ENCODE assay signal across 8 cellular contexts in genomic region chr9:104868687-104869404, GRCh38. TPM values are rescaled to one million over a fixed set of nuclear protein-coding genes. Genes with fewer than 3 reads are reported as not detected.
DNase-seq lines count a peak whose midpoint lies in the region; ATAC-seq and TF ChIP-seq lines count a peak whose summit lies in the region.
"Had no signal": no experiment of that assay in that cellular context is flagged by ENCODE, and none has a peak within 500 bp of the region (broad histone marks: within the 10 kb centered on the region; RNA-seq: fewer than 3 reads in every experiment).

No MANE protein-coding gene starts in this region.

- H3K4me1 Mint-ChIP-seq in activated naive CD4-positive, alpha-beta T cell treated with anti-CD3 and anti-CD28 coated beads for 36 hours (ENCODE audit: low read depth), result peaks cover 19% of the 10 kb centered on the region

- H3K36me3 Mint-ChIP-seq in activated naive CD4-positive, alpha-beta T cell treated with anti-CD3 and anti-CD28 coated beads for 36 hours (ENCODE audit: low read depth), result peaks cover 21% of the 10 kb centered on the region

- H3K27ac Mint-ChIP-seq in activated naive CD4-positive, alpha-beta T cell treated with anti-CD3 and anti-CD28 coated beads for 36 hours, result no peak overlapping the region
- H3K27ac Mint-ChIP-seq: activated naive CD8-positive, alpha-beta T cell had no signal

- H3K9me3 ChIP-seq in spleen, result no peaks in the 10 kb centered on the region

- H3K9me3 Mint-ChIP-seq in activated naive CD4-positive, alpha-beta T cell treated with anti-CD3 and anti-CD28 coated beads for 36 hours, result no peaks in the 10 kb centered on the region

- no peak overlapping the region for H3K4me3 ChIP-seq in astrocyte of the spinal cord (ENCODE audit: low read depth, low read length)
- peak overlapping the region in 1 of 8 donors; percentile 27 for H3K4me3 ChIP-seq in spleen

- no peak for TF ChIP-seq POLR2A in spleen (IDR thresholded peaks at IDR 0.05)

- in situ Hi-C loops in astrocyte of the spinal cord (cut with HindIII; ENCODE audit: low sequenced_read_pairs), result no loop called here

- DNase-seq in NCI-H2196 (lab: John Stamatoyannopoulos, UW; ENCODE audit: unreplicated experiment), result peak; percentile 73
- peak; percentile 89 for DNase-seq in astrocyte of the spinal cord (ENCODE audit: low read depth, low spot score)
- peak; percentile 91 for DNase-seq in iPS-NIHi7 (ENCODE audit: extremely low spot score)
- peak; percentile 83 for DNase-seq in spleen
- DNase-seq in activated naive CD4-positive, alpha-beta T cell treated with anti-CD3 and anti-CD28 coated beads for 36 hours, result no peak

- intact Hi-C loops in spleen (cut with DNase I; ENCODE audit: low total_unique reads), result loop anchor here (10.0 kb wide), 2 partner anchors 56 to 286 kb away; partner anchors contain the start of gene ABCA1
- intact Hi-C loops in activated naive CD4-positive, alpha-beta T cell treated with anti-CD3 and anti-CD28 coated beads for 36 hours (cut with micrococcal nuclease), result no loop called here

- H3K27ac ChIP-seq in spleen, result peak overlapping the region in 7 of 8 donors; percentile 60 to 75 (median 66)

- peaks cover 15 to 89% (median 49%) of the 10 kb centered on the region in 6 donors for H3K4me1 ChIP-seq in spleen

- ATAC-seq in GM18907 (IDR thresholded peaks at IDR 0.05; ENCODE audit: unreplicated experiment) (peak; percentile 88), HG02938 (IDR thresholded peaks at IDR 0.05; ENCODE audit: unreplicated experiment) (peak; percentile 81)

- TF ChIP-seq CTCF in astrocyte of the spinal cord (IDR thresholded peaks at IDR 0.05; ENCODE audit: low read depth, low read length), result no peak
- TF ChIP-seq CTCF in spleen (IDR thresholded peaks at IDR 0.05 in 8 of 11, conservative IDR thresholded peaks at IDR 0.05 in 3 of 11), result no peak

- H3K27me3 ChIP-seq in spleen (replicated peaks in 1 of 7), result no peaks in the 10 kb centered on the region

- no peaks in the 10 kb centered on the region for H3K27me3 Mint-ChIP-seq in activated naive CD4-positive, alpha-beta T cell treated with anti-CD3 and anti-CD28 coated beads for 36 hours (ENCODE audit: low read depth)
- H3K27me3 Mint-ChIP-seq: activated naive CD8-positive, alpha-beta T cell had no signal

- peaks cover 0 to 31% (median 0%) of the 10 kb centered on the region in 6 donors for H3K36me3 ChIP-seq in spleen

- 32 to 46% (median 42%) methylated on average over 12 of the region's 12 CpGs for WGBS in spleen, 5 donors

- CTCF ChIA-PET in activated naive CD4-positive, alpha-beta T cell treated with anti-CD3 and anti-CD28 coated beads for 36 hours (lab: Charles Lee), result interaction anchor here (0.5 to 1.1 kb wide), 4 partner anchors 54 to 546 kb away, joined by 3 read pairs; no protein-coding TSS in a partner anchor

- no peak overlapping the region for H3K4me3 Mint-ChIP-seq in activated naive CD4-positive, alpha-beta T cell treated with anti-CD3 and anti-CD28 coated beads for 36 hours
- H3K4me3 Mint-ChIP-seq: activated naive CD8-positive, alpha-beta T cell had no signal

RNA-seq across cellular contexts. Expression of gene ABCA1, which starts 59.1 kb away (rescaled TPM):
- 10 to 100 TPM; 55.0 to 78.4 (median 68.3) TPM for total RNA-seq in spleen
- polyA plus RNA-seq in spleen, result 1 to 10 TPM; 4.5 to 5.0 (median 4.7) TPM
- total RNA-seq in activated naive CD4-positive, alpha-beta T cell treated with anti-CD3 and anti-CD28 coated beads for 36 hours, result 10 to 100 TPM; 31.3 to 31.5 TPM
